Comparison of ENCODE assay signal across 1 cellular context in the genomic region with DNA sequence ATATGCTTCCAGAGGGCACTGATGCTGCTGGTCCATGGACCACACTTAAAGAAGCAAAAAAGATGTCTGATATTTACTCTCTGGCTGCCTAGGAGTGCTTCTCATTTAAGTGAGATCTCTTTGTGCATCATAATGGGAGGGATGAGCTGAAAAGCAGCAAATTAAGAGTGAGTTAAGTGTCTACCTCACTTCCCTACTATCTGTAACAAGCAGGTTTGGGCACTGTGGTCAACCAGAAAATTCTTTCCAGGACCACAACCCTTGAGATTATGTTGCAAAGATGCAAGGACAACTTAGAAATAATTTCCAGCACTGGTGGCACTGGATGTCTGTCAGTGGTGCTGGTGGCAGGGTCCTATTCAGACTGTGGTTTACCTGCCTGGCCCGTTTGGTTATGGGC.
TF ChIP-seq lines count a peak whose summit lies in the region.

No MANE protein-coding gene starts in this region.

TF ChIP-seq in GM12878, 131 proteins besides CTCF, POLR2A, EP300 and RAD21:
- TF ChIP-seq MTA3 (IDR thresholded peaks at IDR 0.05; ENCODE audit: borderline replicate concordance, low read length) (no peak), SMAD1 (IDR thresholded peaks at IDR 0.05; ENCODE audit: low read depth, partially characterized antibody) (no peak), NR2C2 (IDR thresholded peaks at IDR 0.05; ENCODE audit: borderline replicate concordance, control insufficient read depth, insufficient read length, low read depth) (no peak), KAT2A (conservative IDR thresholded peaks at IDR 0.05; ENCODE audit: control insufficient read depth, low read depth, low read length) (no peak), FOXK2 (IDR thresholded peaks at IDR 0.05) (no peak), ZNF384 (IDR thresholded peaks at IDR 0.05; ENCODE audit: borderline replicate concordance, low read depth, low read length) (no peak), HDAC6 (IDR thresholded peaks at IDR 0.05; ENCODE audit: unreplicated experiment) (no peak), RB1 (IDR thresholded peaks at IDR 0.05; ENCODE audit: borderline replicate concordance) (no peak), LARP7 (IDR thresholded peaks at IDR 0.05) (no peak), NFXL1 (IDR thresholded peaks at IDR 0.05; ENCODE audit: borderline replicate concordance) (no peak), KLF5 (IDR thresholded peaks at IDR 0.05; ENCODE audit: partially characterized antibody) (no peak), DPF2 (IDR thresholded peaks at IDR 0.05) (no peak), ZNF207 (IDR thresholded peaks at IDR 0.05; ENCODE audit: borderline replicate concordance) (no peak)
- TF ChIP-seq, protein P1, sequence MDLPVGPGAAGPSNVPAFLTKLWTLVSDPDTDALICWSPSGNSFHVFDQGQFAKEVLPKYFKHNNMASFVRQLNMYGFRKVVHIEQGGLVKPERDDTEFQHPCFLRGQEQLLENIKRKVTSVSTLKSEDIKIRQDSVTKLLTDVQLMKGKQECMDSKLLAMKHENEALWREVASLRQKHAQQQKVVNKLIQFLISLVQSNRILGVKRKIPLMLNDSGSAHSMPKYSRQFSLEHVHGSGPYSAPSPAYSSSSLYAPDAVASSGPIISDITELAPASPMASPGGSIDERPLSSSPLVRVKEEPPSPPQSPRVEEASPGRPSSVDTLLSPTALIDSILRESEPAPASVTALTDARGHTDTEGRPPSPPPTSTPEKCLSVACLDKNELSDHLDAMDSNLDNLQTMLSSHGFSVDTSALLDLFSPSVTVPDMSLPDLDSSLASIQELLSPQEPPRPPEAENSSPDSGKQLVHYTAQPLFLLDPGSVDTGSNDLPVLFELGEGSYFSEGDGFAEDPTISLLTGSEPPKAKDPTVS (IDR thresholded peaks at IDR 0.05; ENCODE audit: low read depth, low read length): no peak
